9 cellular contexts compared by ENCODE assay signal in genomic region chr3:36908647-36909180, GRCh38. TPM values are rescaled to one million over a fixed set of nuclear protein-coding genes. Genes with fewer than 3 reads are reported as not detected.
A peak's percentile ranks its signal among the peaks of the same experiment; 100 is the strongest.
DNase-seq lines count a peak whose midpoint lies in the region; ATAC-seq and TF ChIP-seq lines count a peak whose summit lies in the region.
"Had no signal": no experiment of that assay in that cellular context is flagged by ENCODE, and none has a peak within 500 bp of the region (broad histone marks: within the 10 kb centered on the region; RNA-seq: fewer than 3 reads in every experiment).

No MANE protein-coding gene starts in this region.

- no peak for TF ChIP-seq CTCF in AG10803 (conservative IDR thresholded peaks at IDR 0.05; ENCODE audit: low read length)

- ATAC-seq in naive thymus-derived CD8-positive, alpha-beta T cell: no peak
- ATAC-seq in GM21390 (IDR thresholded peaks at IDR 0.05; ENCODE audit: unreplicated experiment): no peak

- H3K9me3 Mint-ChIP-seq in naive thymus-derived CD8-positive, alpha-beta T cell: no peaks in the 10 kb centered on the region

- H3K27ac ChIP-seq in KOPT-K1 (ENCODE audit: low read depth, low read length, poor library complexity, severe bottlenecking) (peak overlapping the region; percentile 76), caudate nucleus (ENCODE audit: low read depth, low read length) (peak overlapping the region; percentile 80)

- H3K4me1 Mint-ChIP-seq in naive thymus-derived CD8-positive, alpha-beta T cell: peaks cover 24 to 81% (median 63%) of the 10 kb centered on the region in 4 donors

- H3K27ac Mint-ChIP-seq in naive thymus-derived CD8-positive, alpha-beta T cell: peak overlapping the region; percentile 94 to 100 (median 98)

- no peak for DNase-seq in AG10803 (ENCODE audit: low read depth)
- DNase-seq in caudate nucleus (lab: John Stamatoyannopoulos, UW): no peak
- no peak for DNase-seq in naive thymus-derived CD8-positive, alpha-beta T cell
- no peak for DNase-seq in NCI-H510A (lab: John Stamatoyannopoulos, UW)
- DNase-seq in A172 (ENCODE audit: low spot score): no peak
- DNase-seq in 8988T: no peak
- DNase-seq: NCI-H524 had no signal

- H3K4me3 ChIP-seq in AG10803 (ENCODE audit: low read length): peak overlapping the region; percentile 56

- H3K36me3 ChIP-seq in KOPT-K1 (ENCODE audit: insufficient read depth, low read length): no peaks in the 10 kb centered on the region

- peaks cover 0 to 11% (median 2%) of the 10 kb centered on the region in 3 donors for H3K36me3 Mint-ChIP-seq in naive thymus-derived CD8-positive, alpha-beta T cell

- POLR2A ChIA-PET in naive thymus-derived CD8-positive, alpha-beta T cell (lab: Charles Lee): interaction anchor here (1.0 to 4.3 kb wide), 6 partner anchors 15 to 84 kb away, joined by 3 to 23 read pairs (median 14); partner anchors contain the start of genes EPM2AIP1, MLH1 and TRANK1

- no peaks in the 10 kb centered on the region for H3K27me3 Mint-ChIP-seq in naive thymus-derived CD8-positive, alpha-beta T cell

- H3K4me3 Mint-ChIP-seq in naive thymus-derived CD8-positive, alpha-beta T cell: peak overlapping the region; percentile 87 to 100 (median 98)

- no peaks in the 10 kb centered on the region for H3K9me3 ChIP-seq in KOPT-K1 (ENCODE audit: insufficient read depth, low read length, poor library complexity, severe bottlenecking)

RNA-seq across cellular contexts. Expression of gene TRANK1, which starts 36.1 kb away (rescaled TPM):
- total RNA-seq in naive thymus-derived CD8-positive, alpha-beta T cell: 10 to 100 TPM; 84.5 to 92.3 TPM
- polyA plus RNA-seq in naive thymus-derived CD8-positive, alpha-beta T cell: 10 to 100 TPM; 16.0 to 20.3 (median 17.9) TPM
- total RNA-seq in A172 (2014; rRNA removed; shearing (Covaris generic)): 3.8 and 7.0 TPM in 2 replicates

Comparison
In these comparisons a context has a peak if more than half of its experiments do, and no peak if none do; other contexts are left out.
1. RNA of gene TRANK1, which starts 36.1 kb away (total RNA-seq): 84.5 to 92.3 TPM in naive thymus-derived CD8-positive, alpha-beta T cell; 3.8 to 7.0 TPM in A172; every median in the first group is over 10 times any median in the second.